ENCODE assay signal across 8 cellular contexts in the genomic region with DNA sequence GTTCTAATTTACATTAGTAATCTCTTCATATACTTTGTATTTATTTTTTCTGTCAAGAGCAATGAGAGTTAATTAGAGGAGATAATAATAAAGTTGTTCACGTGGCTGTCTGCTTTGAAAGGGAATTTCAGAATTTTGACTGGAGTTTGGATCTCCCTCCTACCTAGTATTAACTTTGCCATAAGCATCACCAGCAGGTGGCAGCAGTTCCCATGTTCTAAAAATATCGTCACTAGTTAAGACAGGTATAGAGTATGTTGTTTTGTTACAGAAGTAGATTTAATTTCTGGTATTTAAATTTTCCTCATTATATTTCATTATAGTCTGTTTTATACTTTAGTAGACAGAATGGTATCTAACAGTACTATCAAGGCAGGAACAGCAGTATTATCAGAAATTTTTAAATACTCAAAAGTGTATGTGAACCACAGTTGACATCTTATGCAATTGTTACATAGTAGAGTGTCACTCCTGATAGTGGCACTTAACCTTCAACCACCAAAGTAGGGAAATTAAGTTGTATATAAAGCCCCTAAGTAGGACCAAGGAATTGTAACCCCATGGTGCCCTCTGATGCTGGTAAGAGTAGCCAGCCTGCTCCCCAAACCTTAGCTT. TPM values are rescaled to one million over a fixed set of nuclear protein-coding genes. Genes with fewer than 3 reads are reported as not detected.
DNase-seq lines count a peak whose midpoint lies in the region; ATAC-seq lines count a peak whose summit lies in the region.

No MANE protein-coding gene starts in this region.

- no peak overlapping the region for H3K27ac Mint-ChIP-seq in activated CD4-positive, alpha-beta memory T cell treated with anti-CD3 and anti-CD28 coated beads, Interleukin-2, amount 10 ng/mL, durations not matched to agents 7 days and 5 days
- H3K27ac Mint-ChIP-seq in effector memory CD8-positive, alpha-beta T cell, result no peak overlapping the region
- H3K27ac Mint-ChIP-seq in stimulated activated memory B cell treated with anti-CD40 and anti-IgM and Interleukin-4, amounts not matched to agents 10 μg/mL and 1 μg/mL and 100 μg/mL, for 72 hours, result no peak overlapping the region

- CTCF ChIA-PET in activated CD4-positive, alpha-beta memory T cell treated with anti-CD3 and anti-CD28 coated beads, Interleukin-2, amount 10 ng/mL, durations not matched to agents 7 days and 5 days (lab: Charles Lee), result interaction anchor here (0.6 to 10.7 kb wide), 9 partner anchors 16 to 306 kb away, joined by 3 to 203 read pairs (median 11); a partner anchor contains a TSS

- H3K4me3 Mint-ChIP-seq in activated CD4-positive, alpha-beta memory T cell treated with anti-CD3 and anti-CD28 coated beads, Interleukin-2, amount 10 ng/mL, durations not matched to agents 7 days and 5 days, result no peak overlapping the region
- H3K4me3 Mint-ChIP-seq in effector memory CD8-positive, alpha-beta T cell, result no peak overlapping the region
- H3K4me3 Mint-ChIP-seq in stimulated activated memory B cell treated with anti-CD40 and anti-IgM and Interleukin-4, amounts not matched to agents 10 μg/mL and 1 μg/mL and 100 μg/mL, for 72 hours, result no peak overlapping the region

- peaks cover 42% of the 10 kb centered on the region for H3K36me3 Mint-ChIP-seq in activated CD4-positive, alpha-beta memory T cell treated with anti-CD3 and anti-CD28 coated beads, Interleukin-2, amount 10 ng/mL, durations not matched to agents 7 days and 5 days (ENCODE audit: low read depth)
- peaks cover 35% of the 10 kb centered on the region for H3K36me3 Mint-ChIP-seq in effector memory CD8-positive, alpha-beta T cell (ENCODE audit: insufficient read depth)
- peaks cover 33% of the 10 kb centered on the region for H3K36me3 Mint-ChIP-seq in stimulated activated memory B cell treated with anti-CD40 and anti-IgM and Interleukin-4, amounts not matched to agents 10 μg/mL and 1 μg/mL and 100 μg/mL, for 72 hours

- H3K27me3 Mint-ChIP-seq in activated CD4-positive, alpha-beta memory T cell treated with anti-CD3 and anti-CD28 coated beads, Interleukin-2, amount 10 ng/mL, durations not matched to agents 7 days and 5 days, result no peaks in the 10 kb centered on the region
- H3K27me3 Mint-ChIP-seq in effector memory CD8-positive, alpha-beta T cell, result no peaks in the 10 kb centered on the region
- H3K27me3 Mint-ChIP-seq in stimulated activated memory B cell treated with anti-CD40 and anti-IgM and Interleukin-4, amounts not matched to agents 10 μg/mL and 1 μg/mL and 100 μg/mL, for 72 hours, result no peaks in the 10 kb centered on the region

- POLR2A ChIA-PET in activated CD4-positive, alpha-beta memory T cell treated with anti-CD3 and anti-CD28 coated beads, Interleukin-2, amount 10 ng/mL, durations not matched to agents 7 days and 5 days (lab: Charles Lee), result interaction anchor here (0.7 to 3.0 kb wide), 2 partner anchors 23 to 147 kb away, joined by 3 to 15 read pairs; a partner anchor contains a TSS

- peak; percentile 69 for ATAC-seq in HG02759 (IDR thresholded peaks at IDR 0.05; ENCODE audit: unreplicated experiment)
- ATAC-seq in effector memory CD8-positive, alpha-beta T cell (replicated peaks), result peak; percentile 84
- peak; percentile 50 for ATAC-seq in stimulated activated memory B cell treated with anti-CD40 and anti-IgM and Interleukin-4, amounts not matched to agents 10 μg/mL and 1 μg/mL and 100 μg/mL, for 72 hours
- no peak for ATAC-seq in HG03039 (IDR thresholded peaks at IDR 0.05; ENCODE audit: unreplicated experiment)

- H3K9me3 Mint-ChIP-seq in activated CD4-positive, alpha-beta memory T cell treated with anti-CD3 and anti-CD28 coated beads, Interleukin-2, amount 10 ng/mL, durations not matched to agents 7 days and 5 days, result no peaks in the 10 kb centered on the region
- H3K9me3 Mint-ChIP-seq in effector memory CD8-positive, alpha-beta T cell, result no peaks in the 10 kb centered on the region
- H3K9me3 Mint-ChIP-seq in stimulated activated memory B cell treated with anti-CD40 and anti-IgM and Interleukin-4, amounts not matched to agents 10 μg/mL and 1 μg/mL and 100 μg/mL, for 72 hours, result no peaks in the 10 kb centered on the region

- DNase-seq in Daoy (ENCODE audit: low read depth) (peak; percentile 58), NCI-H82 treated with DMSO at 0.1 percent for 48 hours (lab: John Stamatoyannopoulos, UW; ENCODE audit: unreplicated experiment) (peak; percentile 17), middle frontal gyrus (ENCODE audit: extremely low spot score, low spot score) (peak; percentile 67)
- peak; percentile 79 for DNase-seq in activated CD4-positive, alpha-beta memory T cell treated with anti-CD3 and anti-CD28 coated beads, Interleukin-2, amount 10 ng/mL, durations not matched to agents 7 days and 5 days
- DNase-seq in effector memory CD8-positive, alpha-beta T cell, result peak; percentile 77 to 80 (median 78)

- H3K4me1 Mint-ChIP-seq in activated CD4-positive, alpha-beta memory T cell treated with anti-CD3 and anti-CD28 coated beads, Interleukin-2, amount 10 ng/mL, durations not matched to agents 7 days and 5 days, result peaks cover 2% of the 10 kb centered on the region
- H3K4me1 Mint-ChIP-seq in effector memory CD8-positive, alpha-beta T cell (ENCODE audit: low read depth in 2 of 2), result no peaks in the 10 kb centered on the region
- peaks cover 7% of the 10 kb centered on the region for H3K4me1 Mint-ChIP-seq in stimulated activated memory B cell treated with anti-CD40 and anti-IgM and Interleukin-4, amounts not matched to agents 10 μg/mL and 1 μg/mL and 100 μg/mL, for 72 hours

RNA-seq across cellular contexts. Expression of a gene that starts 20.4 kb away (rescaled TPM):
- total RNA-seq in Daoy (2014; rRNA removed; shearing (Covaris generic)), result 43.5 and 68.6 TPM in 2 replicates
- 10 to 100 TPM; 27.1 to 32.1 TPM for total RNA-seq in activated CD4-positive, alpha-beta memory T cell treated with anti-CD3 and anti-CD28 coated beads, Interleukin-2, amount 10 ng/mL, durations not matched to agents 7 days and 5 days

RNA-seq across cellular contexts. Expression of a gene that starts 23.6 kb away (rescaled TPM):
- total RNA-seq in Daoy (2014; rRNA removed; shearing (Covaris generic)), result 80.7 and 90.4 TPM in 2 replicates
- 10 to 100 TPM; 32.5 to 35.7 TPM for total RNA-seq in activated CD4-positive, alpha-beta memory T cell treated with anti-CD3 and anti-CD28 coated beads, Interleukin-2, amount 10 ng/mL, durations not matched to agents 7 days and 5 days

RNA-seq across cellular contexts. Expression of a gene that starts 34.5 kb away (rescaled TPM):
- total RNA-seq in Daoy (2014; rRNA removed; shearing (Covaris generic)), result 0.03 TPM in 1 of 2 replicates, not detected in the other
- total RNA-seq in activated CD4-positive, alpha-beta memory T cell treated with anti-CD3 and anti-CD28 coated beads, Interleukin-2, amount 10 ng/mL, durations not matched to agents 7 days and 5 days, result 1 to 10 TPM; 2.0 to 2.2 TPM

Comparison
In these comparisons a context has a peak if more than half of its experiments do, and no peak if none do; other contexts are left out.
1. DNase-seq: peak in every context shown above with its lines; median percentile 79 in activated CD4-positive, alpha-beta memory T cell treated with anti-CD3 and anti-CD28 coated beads, Interleukin-2, amount 10 ng/mL, durations not matched to agents 7 days and 5 days; 78 in effector memory CD8-positive, alpha-beta T cell; 67 in middle frontal gyrus; 58 in Daoy; 17 in NCI-H82 treated with DMSO at 0.1 percent for 48 hours.